Comparison of ENCODE assay signal across 1 cellular context in the genomic region with DNA sequence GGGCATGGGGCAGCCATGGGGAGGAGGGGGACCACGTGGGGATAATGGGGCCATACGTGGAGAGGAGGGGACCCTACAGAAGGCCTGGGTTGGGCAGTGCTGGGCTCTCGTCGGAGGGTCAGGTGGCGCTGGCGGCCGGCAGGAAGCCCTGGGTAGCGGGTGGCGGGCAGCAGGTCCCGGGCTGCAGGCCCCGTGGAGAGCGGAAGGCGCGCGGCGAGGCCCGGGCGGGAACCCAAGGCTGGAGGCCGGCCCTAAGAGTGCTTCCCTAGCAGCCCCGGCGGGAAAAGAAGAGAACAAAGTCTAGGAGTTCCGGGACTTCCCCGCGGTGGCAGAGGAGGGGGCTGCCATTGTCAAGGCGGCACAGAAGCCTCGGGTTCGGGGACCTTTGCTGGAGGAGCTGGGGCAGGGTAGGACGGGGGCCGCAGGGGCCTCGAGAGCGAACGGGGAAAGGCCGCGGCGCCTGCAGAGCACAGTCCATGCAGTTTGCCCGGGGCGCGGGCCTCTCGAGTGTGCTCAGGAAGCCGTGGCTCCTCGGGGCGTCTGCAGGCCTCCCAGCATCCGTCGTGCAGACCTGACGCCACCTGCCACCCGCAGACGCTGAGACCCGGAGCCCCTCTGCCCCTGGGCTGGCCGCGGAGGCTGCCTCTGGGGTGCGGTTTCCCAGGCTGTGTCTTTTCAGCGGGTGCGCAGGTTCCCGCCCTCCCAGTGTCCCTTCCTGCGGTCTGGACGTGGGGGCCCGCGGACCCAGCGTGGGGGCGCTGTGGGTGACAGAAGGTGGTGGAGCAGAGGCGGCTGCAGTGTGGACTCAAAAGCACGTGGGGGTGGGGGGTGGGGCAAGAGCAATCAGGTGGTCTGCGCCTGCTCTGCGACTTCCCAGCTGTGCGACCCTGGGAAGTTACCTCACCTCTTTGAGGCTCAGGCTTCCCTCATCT.
TF ChIP-seq lines count a peak whose summit lies in the region.

No MANE protein-coding gene starts in this region.

TF ChIP-seq in A549, 52 proteins besides CTCF, POLR2A, EP300 and RAD21 (continued from another document):
- TF ChIP-seq, protein P1, sequence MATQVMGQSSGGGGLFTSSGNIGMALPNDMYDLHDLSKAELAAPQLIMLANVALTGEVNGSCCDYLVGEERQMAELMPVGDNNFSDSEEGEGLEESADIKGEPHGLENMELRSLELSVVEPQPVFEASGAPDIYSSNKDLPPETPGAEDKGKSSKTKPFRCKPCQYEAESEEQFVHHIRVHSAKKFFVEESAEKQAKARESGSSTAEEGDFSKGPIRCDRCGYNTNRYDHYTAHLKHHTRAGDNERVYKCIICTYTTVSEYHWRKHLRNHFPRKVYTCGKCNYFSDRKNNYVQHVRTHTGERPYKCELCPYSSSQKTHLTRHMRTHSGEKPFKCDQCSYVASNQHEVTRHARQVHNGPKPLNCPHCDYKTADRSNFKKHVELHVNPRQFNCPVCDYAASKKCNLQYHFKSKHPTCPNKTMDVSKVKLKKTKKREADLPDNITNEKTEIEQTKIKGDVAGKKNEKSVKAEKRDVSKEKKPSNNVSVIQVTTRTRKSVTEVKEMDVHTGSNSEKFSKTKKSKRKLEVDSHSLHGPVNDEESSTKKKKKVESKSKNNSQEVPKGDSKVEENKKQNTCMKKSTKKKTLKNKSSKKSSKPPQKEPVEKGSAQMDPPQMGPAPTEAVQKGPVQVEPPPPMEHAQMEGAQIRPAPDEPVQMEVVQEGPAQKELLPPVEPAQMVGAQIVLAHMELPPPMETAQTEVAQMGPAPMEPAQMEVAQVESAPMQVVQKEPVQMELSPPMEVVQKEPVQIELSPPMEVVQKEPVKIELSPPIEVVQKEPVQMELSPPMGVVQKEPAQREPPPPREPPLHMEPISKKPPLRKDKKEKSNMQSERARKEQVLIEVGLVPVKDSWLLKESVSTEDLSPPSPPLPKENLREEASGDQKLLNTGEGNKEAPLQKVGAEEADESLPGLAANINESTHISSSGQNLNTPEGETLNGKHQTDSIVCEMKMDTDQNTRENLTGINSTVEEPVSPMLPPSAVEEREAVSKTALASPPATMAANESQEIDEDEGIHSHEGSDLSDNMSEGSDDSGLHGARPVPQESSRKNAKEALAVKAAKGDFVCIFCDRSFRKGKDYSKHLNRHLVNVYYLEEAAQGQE (IDR thresholded peaks at IDR 0.05), result no peak
- no peak for TF ChIP-seq ESRRA (IDR thresholded peaks at IDR 0.05; ENCODE audit: borderline replicate concordance, low read length)
- TF ChIP-seq HOXB5 (CRISPR knock-in tag; IDR thresholded peaks at IDR 0.05), result no peak
- no peak for TF ChIP-seq CEBPB (IDR thresholded peaks at IDR 0.05)
- no peak for TF ChIP-seq CBX8 (IDR thresholded peaks at IDR 0.05)
- TF ChIP-seq JUNB (IDR thresholded peaks at IDR 0.05), result no peak
- TF ChIP-seq, protein P2, sequence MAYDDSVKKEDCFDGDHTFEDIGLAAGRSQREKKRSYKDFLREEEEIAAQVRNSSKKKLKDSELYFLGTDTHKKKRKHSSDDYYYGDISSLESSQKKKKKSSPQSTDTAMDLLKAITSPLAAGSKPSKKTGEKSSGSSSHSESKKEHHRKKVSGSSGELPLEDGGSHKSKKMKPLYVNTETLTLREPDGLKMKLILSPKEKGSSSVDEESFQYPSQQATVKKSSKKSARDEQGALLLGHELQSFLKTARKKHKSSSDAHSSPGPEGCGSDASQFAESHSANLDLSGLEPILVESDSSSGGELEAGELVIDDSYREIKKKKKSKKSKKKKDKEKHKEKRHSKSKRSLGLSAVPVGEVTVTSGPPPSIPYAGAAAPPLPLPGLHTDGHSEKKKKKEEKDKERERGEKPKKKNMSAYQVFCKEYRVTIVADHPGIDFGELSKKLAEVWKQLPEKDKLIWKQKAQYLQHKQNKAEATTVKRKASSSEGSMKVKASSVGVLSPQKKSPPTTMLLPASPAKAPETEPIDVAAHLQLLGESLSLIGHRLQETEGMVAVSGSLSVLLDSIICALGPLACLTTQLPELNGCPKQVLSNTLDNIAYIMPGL (CRISPR knock-in tag; IDR thresholded peaks at IDR 0.05; ENCODE audit: borderline replicate concordance), result no peak
- TF ChIP-seq, protein P3, sequence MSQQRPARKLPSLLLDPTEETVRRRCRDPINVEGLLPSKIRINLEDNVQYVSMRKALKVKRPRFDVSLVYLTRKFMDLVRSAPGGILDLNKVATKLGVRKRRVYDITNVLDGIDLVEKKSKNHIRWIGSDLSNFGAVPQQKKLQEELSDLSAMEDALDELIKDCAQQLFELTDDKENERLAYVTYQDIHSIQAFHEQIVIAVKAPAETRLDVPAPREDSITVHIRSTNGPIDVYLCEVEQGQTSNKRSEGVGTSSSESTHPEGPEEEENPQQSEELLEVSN (IDR thresholded peaks at IDR 0.05; ENCODE audit: borderline replicate concordance, low read depth), result no peak
- TF ChIP-seq MAFK (IDR thresholded peaks at IDR 0.05; ENCODE audit: partially characterized antibody), result no peak
- TF ChIP-seq RFX5 (IDR thresholded peaks at IDR 0.05), result no peak
- TF ChIP-seq JUN (IDR thresholded peaks at IDR 0.05), result no peak
- TF ChIP-seq RNF2 (IDR thresholded peaks at IDR 0.05; ENCODE audit: borderline replicate concordance, low read depth), result no peak
- TF ChIP-seq, protein P4, sequence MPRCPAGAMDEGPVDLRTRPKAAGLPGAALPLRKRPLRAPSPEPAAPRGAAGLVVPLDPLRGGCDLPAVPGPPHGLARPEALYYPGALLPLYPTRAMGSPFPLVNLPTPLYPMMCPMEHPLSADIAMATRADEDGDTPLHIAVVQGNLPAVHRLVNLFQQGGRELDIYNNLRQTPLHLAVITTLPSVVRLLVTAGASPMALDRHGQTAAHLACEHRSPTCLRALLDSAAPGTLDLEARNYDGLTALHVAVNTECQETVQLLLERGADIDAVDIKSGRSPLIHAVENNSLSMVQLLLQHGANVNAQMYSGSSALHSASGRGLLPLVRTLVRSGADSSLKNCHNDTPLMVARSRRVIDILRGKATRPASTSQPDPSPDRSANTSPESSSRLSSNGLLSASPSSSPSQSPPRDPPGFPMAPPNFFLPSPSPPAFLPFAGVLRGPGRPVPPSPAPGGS (IDR thresholded peaks at IDR 0.05), result no peak
